In genomic region chr19:21587117-21587461, GRCh38 we compare ENCODE assay signal across 8 cellular contexts.
DNase-seq lines count a peak whose midpoint lies in the region; ATAC-seq and TF ChIP-seq lines count a peak whose summit lies in the region.
"Had no signal": no experiment of that assay in that cellular context is flagged by ENCODE, and none has a peak within 500 bp of the region (broad histone marks: within the 10 kb centered on the region; RNA-seq: fewer than 3 reads in every experiment).

No MANE protein-coding gene starts in this region.

- H3K9ac ChIP-seq in mucosa of stomach (ENCODE audit: low read length), result peak overlapping the region; percentile 64

- H3K36me3 Mint-ChIP-seq in WTC11, result peaks cover 44% of the 10 kb centered on the region
- H3K36me3 Mint-ChIP-seq in effector memory CD8-positive, alpha-beta T cell (ENCODE audit: insufficient read depth), result peaks cover 12% of the 10 kb centered on the region

- no peak overlapping the region for H3K27ac Mint-ChIP-seq in WTC11
- H3K27ac Mint-ChIP-seq in effector memory CD8-positive, alpha-beta T cell, result peak overlapping the region in 1 of 2 donors; percentile 85

- H3K27ac ChIP-seq in thoracic aorta, result no peak overlapping the region

- DNase-seq in WTC11 (ENCODE audit: low spot score) (no peak), thoracic aorta (ENCODE audit: low spot score) (no peak), T-helper 9 cell (no peak)
- no peak for DNase-seq in effector memory CD8-positive, alpha-beta T cell
- DNase-seq: NCI-H2029 had no signal

- H3K36me3 ChIP-seq in mucosa of stomach (ENCODE audit: control insufficient read depth, insufficient read depth, low read length), result no peaks in the 10 kb centered on the region
- H3K36me3 ChIP-seq in thoracic aorta, result no peaks in the 10 kb centered on the region

- peak overlapping the region; percentile 55 for H3K4me3 Mint-ChIP-seq in WTC11
- H3K4me3 Mint-ChIP-seq in effector memory CD8-positive, alpha-beta T cell, result peak overlapping the region; percentile 80 to 92

- H3K9me3 Mint-ChIP-seq in WTC11, result peaks cover 59% of the 10 kb centered on the region
- no peaks in the 10 kb centered on the region for H3K9me3 Mint-ChIP-seq in effector memory CD8-positive, alpha-beta T cell

- ATAC-seq in WTC11, result no peak
- ATAC-seq in effector memory CD8-positive, alpha-beta T cell (replicated peaks), result no peak
- no peak for ATAC-seq in thoracic aorta (ENCODE audit: insufficient number of reproducible peaks, low FRiP score, low read depth)
- no peak for ATAC-seq in HG02571 (IDR thresholded peaks at IDR 0.05; ENCODE audit: unreplicated experiment)
- ATAC-seq in HG02938 (IDR thresholded peaks at IDR 0.05; ENCODE audit: unreplicated experiment), result no peak

- H3K9me3 ChIP-seq in mucosa of stomach (ENCODE audit: control insufficient read depth, low read length) (no peaks in the 10 kb centered on the region), thoracic aorta (no peaks in the 10 kb centered on the region)

- CTCF ChIA-PET in WTC11 (lab: Charles Lee), result interaction anchor here (1.3 kb wide), 1 partner anchor 104 kb away, joined by 3 read pairs; no protein-coding TSS in a partner anchor

- peak overlapping the region; percentile 60 for H3K4me3 ChIP-seq in mucosa of stomach (ENCODE audit: low read length)
- H3K4me3 ChIP-seq in thoracic aorta, result peak overlapping the region; percentile 84

- POLR2A ChIA-PET in WTC11 (lab: Charles Lee), result interaction anchor here (0.6 kb wide), 1 partner anchor 75 kb away, joined by 5 read pairs; no protein-coding TSS in a partner anchor

- peaks cover 42% of the 10 kb centered on the region for H3K27me3 Mint-ChIP-seq in WTC11 (ENCODE audit: low read depth)
- peaks cover 16 to 25% of the 10 kb centered on the region in 2 donors for H3K27me3 Mint-ChIP-seq in effector memory CD8-positive, alpha-beta T cell

- H3K27me3 ChIP-seq in mucosa of stomach (ENCODE audit: control insufficient read depth, insufficient read depth, low read length), result peaks cover 8% of the 10 kb centered on the region
- H3K27me3 ChIP-seq in thoracic aorta (replicated peaks; ENCODE audit: insufficient read depth), result no peaks in the 10 kb centered on the region

- TF ChIP-seq CTCF in WTC11 (IDR thresholded peaks at IDR 0.05) (no peak), thoracic aorta (IDR thresholded peaks at IDR 0.05) (no peak)

- 0 out of 2 replicates have a peak, but pooled peaks cover 3% of the 10 kb centered on the region for H3K4me1 Mint-ChIP-seq in WTC11
- peaks cover 8 to 21% of the 10 kb centered on the region in 2 donors for H3K4me1 Mint-ChIP-seq in effector memory CD8-positive, alpha-beta T cell (ENCODE audit: low read depth in 2 of 2)

- no peaks in the 10 kb centered on the region for H3K4me1 ChIP-seq in mucosa of stomach (ENCODE audit: control insufficient read depth, insufficient read depth, low read length)
- peaks cover 0 to 4% of the 10 kb centered on the region in 2 donors for H3K4me1 ChIP-seq in thoracic aorta (ENCODE audit: control insufficient read depth in 1 of 2, low read depth in 2 of 2)

TF ChIP-seq in WTC11, 78 proteins besides CTCF, POLR2A, EP300 and RAD21:
- TF ChIP-seq HMGXB4 (CRISPR knock-in tag; IDR thresholded peaks at IDR 0.05) (no peak), TCF7 (CRISPR knock-in tag; IDR thresholded peaks at IDR 0.05; ENCODE audit: low read depth) (no peak), GRHL2 (CRISPR knock-in tag; IDR thresholded peaks at IDR 0.05; ENCODE audit: insufficient replicate concordance, severe bottlenecking) (no peak), MYBL2 (CRISPR knock-in tag; IDR thresholded peaks at IDR 0.05) (no peak), MAX (CRISPR knock-in tag; IDR thresholded peaks at IDR 0.05) (no peak), AR (CRISPR knock-in tag; IDR thresholded peaks at IDR 0.05) (no peak), CREM (CRISPR knock-in tag; IDR thresholded peaks at IDR 0.05) (no peak), ZNF532 (CRISPR knock-in tag; IDR thresholded peaks at IDR 0.05; ENCODE audit: borderline replicate concordance) (no peak), TEAD1 (CRISPR knock-in tag; IDR thresholded peaks at IDR 0.05) (no peak), EMX1 (CRISPR knock-in tag; IDR thresholded peaks at IDR 0.05) (no peak)
